ENCODE assay signal across 9 cellular contexts in the genomic region with DNA sequence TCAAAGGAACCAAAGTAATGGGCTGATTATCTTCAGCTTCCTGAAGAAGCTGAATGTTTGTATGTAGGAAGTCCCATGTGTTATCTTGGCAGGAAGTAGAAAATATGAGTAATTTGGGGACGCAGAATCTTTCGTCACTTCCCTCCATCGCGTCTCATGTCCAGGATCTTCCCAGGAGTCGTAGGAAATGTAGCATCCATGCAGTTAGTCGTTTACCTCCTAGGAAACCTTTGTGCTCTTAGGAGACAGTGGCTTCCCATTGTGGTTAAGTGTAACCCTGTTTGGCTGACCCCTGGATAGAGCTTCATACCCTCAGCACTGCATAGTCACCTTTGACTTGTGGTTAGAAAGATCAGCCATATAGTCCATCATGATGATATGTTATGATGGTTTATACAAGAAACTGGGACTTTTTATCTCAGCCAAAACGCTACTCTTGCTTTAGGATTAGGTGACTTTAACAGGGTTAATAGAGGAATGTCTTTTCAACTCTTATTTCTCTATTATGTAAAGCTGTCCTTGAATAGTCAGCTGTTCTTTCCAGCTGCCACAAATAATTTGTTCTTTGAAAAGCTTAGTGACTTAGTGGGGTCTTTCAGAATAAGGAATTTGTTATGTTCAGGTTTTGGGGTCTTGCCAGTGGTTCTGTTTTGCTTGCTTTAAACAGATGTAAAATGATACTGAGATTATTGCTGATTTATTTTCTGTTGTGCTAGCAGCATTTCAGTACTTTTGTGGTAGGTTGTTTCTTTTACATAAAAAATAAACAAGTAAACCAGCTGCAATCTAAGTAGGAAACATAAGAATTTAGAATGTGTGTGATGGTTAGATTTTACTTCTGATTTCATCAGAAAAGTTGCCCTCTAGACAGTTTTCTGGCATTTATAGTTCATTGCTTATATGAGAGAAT.
DNase-seq lines count a peak whose midpoint lies in the region; ATAC-seq and TF ChIP-seq lines count a peak whose summit lies in the region.
"Had no signal": no experiment of that assay in that cellular context is flagged by ENCODE, and none has a peak within 500 bp of the region (broad histone marks: within the 10 kb centered on the region; RNA-seq: fewer than 3 reads in every experiment).

No MANE protein-coding gene starts in this region.

- H3K9me3 ChIP-seq in heart left ventricle = no peaks in the 10 kb centered on the region
- no peaks in the 10 kb centered on the region for H3K9me3 ChIP-seq in upper lobe of left lung
- H3K9me3 ChIP-seq: MG63 had no signal

- peaks cover 44% of the 10 kb centered on the region for H3K4me1 Mint-ChIP-seq in type B pancreatic cell (ENCODE audit: unreplicated experiment)

- H3K27me3 ChIP-seq in heart left ventricle (no peaks in the 10 kb centered on the region), upper lobe of left lung (no peaks in the 10 kb centered on the region)
- H3K27me3 ChIP-seq: MG63 had no signal

- intact Hi-C loops in heart left ventricle (cut with DNase I) (loop anchor here in 5 of 10 donors (10.0 kb wide), 4 partner anchors 78 to 368 kb away; no protein-coding TSS in a partner anchor), cardiac septum (cut with DNase I) (no loop called here)

- H3K27ac ChIP-seq in heart left ventricle (peak overlapping the region; percentile 42 to 97 (median 84)), upper lobe of left lung (peak overlapping the region; percentile 74 to 89 (median 83))

- H3K4me3 ChIP-seq in heart left ventricle (peak overlapping the region in 1 of 12 donors; percentile 29), upper lobe of left lung (no peak overlapping the region)
- H3K4me3 ChIP-seq: MG63 had no signal

- 31 to 51% (median 35%) methylated on average over 7 of the region's 7 CpGs for WGBS in heart left ventricle, 4 donors
- WGBS in upper lobe of left lung, 2 donors = 40 to 46% methylated on average over 7 of the region's 7 CpGs

- peak in 2 of 4 donors; percentile 64 to 90 for TF ChIP-seq EP300 in upper lobe of left lung (IDR thresholded peaks at IDR 0.05)

- H3K4me1 ChIP-seq in heart left ventricle = peaks cover 5 to 78% (median 54%) of the 10 kb centered on the region in 12 donors
- H3K4me1 ChIP-seq in upper lobe of left lung = peaks cover 57 to 62% (median 60%) of the 10 kb centered on the region in 4 donors

- H3K4me3 Mint-ChIP-seq in type B pancreatic cell = no peak overlapping the region

- no peak overlapping the region for H3K27ac Mint-ChIP-seq in type B pancreatic cell

- no peak for DNase-seq in heart left ventricle
- DNase-seq in cardiac septum (ENCODE audit: low spot score) = no peak
- DNase-seq in activated CD8-positive, alpha-beta memory T cell treated with anti-CD3 and anti-CD28 coated beads, Interleukin-2, amount 50 U/mL, for 4 hours = peak; percentile 29
- no peak for DNase-seq in left lobe of liver (ENCODE audit: low spot score)
- DNase-seq in upper lobe of left lung = no peak
- DNase-seq in AG20443 (ENCODE audit: low spot score) = no peak
- DNase-seq in type B pancreatic cell (ENCODE audit: extremely low spot score, unreplicated experiment) = no peak
- no peak for DNase-seq in effector CD8-positive, alpha-beta T cell (lab: John Stamatoyannopoulos, UW)
- DNase-seq: MG63 had no signal

- no peaks in the 10 kb centered on the region for H3K27me3 Mint-ChIP-seq in type B pancreatic cell

- TF ChIP-seq CTCF in heart left ventricle (IDR thresholded peaks at IDR 0.05) (no peak), upper lobe of left lung (IDR thresholded peaks at IDR 0.05) (no peak), type B pancreatic cell (conservative IDR thresholded peaks at IDR 0.05) (no peak)

- TF ChIP-seq POLR2A in heart left ventricle (IDR thresholded peaks at IDR 0.05) = no peak
- no peak for TF ChIP-seq POLR2A in upper lobe of left lung (IDR thresholded peaks at IDR 0.05)

- peaks cover 11% of the 10 kb centered on the region for H3K36me3 Mint-ChIP-seq in type B pancreatic cell

- ATAC-seq in heart left ventricle (peak in 1 of 4 donors; percentile 13), left lobe of liver (peak; percentile 7), upper lobe of left lung (ENCODE audit: low FRiP score in 2 of 2) (peak in 1 of 2 donors; percentile 3)

- peaks cover 0 to 53% (median 22%) of the 10 kb centered on the region in 9 donors for H3K36me3 ChIP-seq in heart left ventricle
- H3K36me3 ChIP-seq in upper lobe of left lung = peaks cover 5 to 30% (median 7%) of the 10 kb centered on the region in 4 donors
- H3K36me3 ChIP-seq: MG63 had no signal

- no peaks in the 10 kb centered on the region for H3K9me3 Mint-ChIP-seq in type B pancreatic cell
